ENCODE assay signal across 12 cellular contexts in the genomic region with DNA sequence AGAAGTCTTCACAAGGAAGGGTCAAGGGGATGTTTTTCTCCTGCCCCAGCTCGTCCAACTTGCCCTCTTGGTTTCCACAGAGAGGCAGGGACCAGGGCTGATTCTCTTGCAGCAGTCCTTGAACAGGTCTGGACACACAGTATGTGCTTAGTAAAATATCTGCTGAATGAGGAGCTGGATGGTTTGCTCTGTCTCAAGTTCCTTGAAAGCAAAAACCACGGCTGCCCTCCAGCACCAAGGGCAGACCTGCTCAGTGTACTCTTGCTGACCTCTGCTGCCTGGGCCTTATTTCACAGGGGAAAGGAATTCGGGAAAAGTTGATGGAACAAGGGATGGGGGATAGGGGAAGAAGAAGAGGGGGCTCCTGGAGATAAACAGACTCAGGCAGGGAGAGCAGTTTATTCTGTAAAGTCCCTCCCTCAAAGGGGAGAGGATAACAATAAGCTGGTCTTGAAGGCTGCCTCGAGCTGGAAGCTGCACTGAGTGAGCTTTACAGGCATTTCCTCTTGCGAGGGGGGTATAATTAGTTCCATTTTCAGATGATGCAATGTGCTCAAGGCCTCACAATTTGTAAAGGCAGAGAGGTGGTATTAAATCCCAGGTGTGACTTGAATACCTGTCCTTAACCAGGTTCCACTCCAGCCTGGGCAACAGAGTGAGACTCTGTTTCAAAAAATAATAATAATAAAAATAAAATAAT. TPM values are rescaled to one million over a fixed set of nuclear protein-coding genes. Genes with fewer than 3 reads are reported as not detected.
DNase-seq lines count a peak whose midpoint lies in the region; ATAC-seq and TF ChIP-seq lines count a peak whose summit lies in the region.
"Had no signal": no experiment of that assay in that cellular context is flagged by ENCODE, and none has a peak within 500 bp of the region (broad histone marks: within the 10 kb centered on the region; RNA-seq: fewer than 3 reads in every experiment).

No MANE protein-coding gene starts in this region.

- H3K27me3 Mint-ChIP-seq in CD4-positive, CD25-positive, alpha-beta regulatory T cell, result no peaks in the 10 kb centered on the region
- H3K27me3 Mint-ChIP-seq: activated naive CD4-positive, alpha-beta T cell treated with anti-CD3 and anti-CD28 coated beads, Interleukin-2, amount 50 U/mL, for 24 hours had no signal

- H3K27ac ChIP-seq in CD4-positive, CD25-positive, alpha-beta regulatory T cell (ENCODE audit: insufficient read depth, low read length, poor library complexity, severe bottlenecking), result no peak overlapping the region
- H3K27ac ChIP-seq in HCT116 (ENCODE audit: low read depth, low read length), result no peak overlapping the region
- peak overlapping the region; percentile 11; the same call in 1 of the 2 replicates for H3K27ac ChIP-seq in RWPE1
- H3K27ac ChIP-seq in hepatocyte, result peak overlapping the region; percentile 18
- H3K27ac ChIP-seq: heart left ventricle, skin epidermis had no signal

- no peak overlapping the region for H3K4me3 Mint-ChIP-seq in CD4-positive, CD25-positive, alpha-beta regulatory T cell
- H3K4me3 Mint-ChIP-seq: activated naive CD4-positive, alpha-beta T cell treated with anti-CD3 and anti-CD28 coated beads, Interleukin-2, amount 50 U/mL, for 24 hours had no signal

- peak overlapping the region in 2 of 3 donors; percentile 40 to 42 for H3K27ac Mint-ChIP-seq in CD4-positive, CD25-positive, alpha-beta regulatory T cell
- H3K27ac Mint-ChIP-seq: activated naive CD4-positive, alpha-beta T cell treated with anti-CD3 and anti-CD28 coated beads, Interleukin-2, amount 50 U/mL, for 24 hours had no signal

- TF ChIP-seq RAD21 in HCT116 (IDR thresholded peaks at IDR 0.05; ENCODE audit: low read depth), result 0 out of 2 replicates have a peak, but pooled peaks have one; percentile 5

- no peaks in the 10 kb centered on the region for H3K9me3 ChIP-seq in CD4-positive, CD25-positive, alpha-beta regulatory T cell (ENCODE audit: control insufficient read depth in 2 of 2, low read length in 2 of 2)
- H3K9me3 ChIP-seq in HCT116 (ENCODE audit: control insufficient read depth in 1 of 2, insufficient read depth in 1 of 2, low read depth in 1 of 2, low read length in 2 of 2), result no peaks in the 10 kb centered on the region
- no peaks in the 10 kb centered on the region for H3K9me3 ChIP-seq in hepatocyte (ENCODE audit: low read depth)
- H3K9me3 ChIP-seq: heart left ventricle, mucosa of descending colon had no signal

- no peak overlapping the region for H3K4me3 ChIP-seq in CD4-positive, CD25-positive, alpha-beta regulatory T cell (ENCODE audit: low read depth, low read length)
- H3K4me3 ChIP-seq in HCT116 (replicated peaks in 1 of 2; ENCODE audit: low read depth in 1 of 2, low read length in 2 of 2), result no peak overlapping the region
- H3K4me3 ChIP-seq in hepatocyte, result no peak overlapping the region
- H3K4me3 ChIP-seq: heart left ventricle, mucosa of descending colon, skin epidermis had no signal

- H3K27me3 ChIP-seq in CD4-positive, CD25-positive, alpha-beta regulatory T cell (ENCODE audit: control insufficient read depth, insufficient read depth, low read length), result no peaks in the 10 kb centered on the region
- H3K27me3 ChIP-seq in HCT116 (ENCODE audit: insufficient read depth, low read length), result no peaks in the 10 kb centered on the region
- H3K27me3 ChIP-seq in hepatocyte, result no peaks in the 10 kb centered on the region

- H3K79me2 ChIP-seq in HCT116 (ENCODE audit: insufficient read depth, low read length) (peaks cover 90% of the 10 kb centered on the region), hepatocyte (peaks cover 34% of the 10 kb centered on the region)

- no peak for TF ChIP-seq POLR2A in HCT116 (IDR thresholded peaks at IDR 0.05; ENCODE audit: borderline replicate concordance, extremely low read depth, insufficient read depth, insufficient read length)

- POLR2A ChIA-PET in HCT116 (lab: Charles Lee), result no interaction called here
- POLR2A ChIA-PET in RWPE1 (lab: Yijun Ruan, JAX; ENCODE audit: low non-redundant PET), result no interaction called here

- peak in 1 of 3 donors; percentile 44 for DNase-seq in CD4-positive, CD25-positive, alpha-beta regulatory T cell
- DNase-seq in HCT116 (ENCODE audit: low read depth, low spot score), result no peak
- DNase-seq in RWPE1 (ENCODE audit: low spot score), result no peak
- no peak for DNase-seq in hepatocyte (ENCODE audit: low spot score)
- no peak for DNase-seq in NCI-H510A (lab: John Stamatoyannopoulos, UW)
- no peak for DNase-seq in NCI-H1092 treated with DMSO at 0.1 percent for 48 hours (lab: John Stamatoyannopoulos, UW)
- DNase-seq in hepatic stellate cell (ENCODE audit: low spot score), result no peak

- RAD21 ChIA-PET in HCT116 (lab: Charles Lee; ENCODE audit: low non-redundant PET in 1 of 2, low total read pairs in 2 of 2, uncharacterized antibody in 2 of 2, unreplicated experiment in 2 of 2), result no interaction called here

- H3K4me2 ChIP-seq in HCT116 (ENCODE audit: low read length) (no peak overlapping the region), hepatocyte (no peak overlapping the region)

- H3K9me3 Mint-ChIP-seq in CD4-positive, CD25-positive, alpha-beta regulatory T cell, result no peaks in the 10 kb centered on the region
- H3K9me3 Mint-ChIP-seq: activated naive CD4-positive, alpha-beta T cell treated with anti-CD3 and anti-CD28 coated beads, Interleukin-2, amount 50 U/mL, for 24 hours had no signal

- H2AFZ ChIP-seq in HCT116 (ENCODE audit: low read depth, low read length, poor library complexity, severe bottlenecking), result no peak overlapping the region
- H2AFZ ChIP-seq in hepatocyte, result no peak overlapping the region

- H3K9me2 ChIP-seq in HCT116 (ENCODE audit: insufficient read depth) (no peaks in the 10 kb centered on the region), hepatocyte (replicated peaks; ENCODE audit: insufficient read depth) (no peaks in the 10 kb centered on the region)

- H3K36me3 Mint-ChIP-seq in CD4-positive, CD25-positive, alpha-beta regulatory T cell, result no peaks in the 10 kb centered on the region

- no peaks in the 10 kb centered on the region for H3K36me3 ChIP-seq in CD4-positive, CD25-positive, alpha-beta regulatory T cell (ENCODE audit: control insufficient read depth, insufficient read depth, low read length)
- H3K36me3 ChIP-seq in HCT116 (ENCODE audit: control insufficient read depth in 1 of 2, insufficient read depth in 2 of 2, low read length in 2 of 2), result 0 out of 4 replicates have a peak, but pooled peaks cover 0 to 9% of the 10 kb centered on the region in 2 experiments
- H3K36me3 ChIP-seq in hepatocyte (replicated peaks; ENCODE audit: insufficient read depth, low read depth), result no peaks in the 10 kb centered on the region
- H3K36me3 ChIP-seq: heart left ventricle had no signal

- no peak overlapping the region for H3K9ac ChIP-seq in HCT116 (ENCODE audit: low read length)

- WGBS in hepatocyte (ENCODE audit: low lambda C conversion rate, missing lambda C conversion rate), result 40% methylated on average over 5 of the region's 5 CpGs

- H3K4me1 Mint-ChIP-seq in CD4-positive, CD25-positive, alpha-beta regulatory T cell, result peaks cover 0 to 12% (median 0%) of the 10 kb centered on the region in 4 donors

- no peaks in the 10 kb centered on the region for H3K4me1 ChIP-seq in CD4-positive, CD25-positive, alpha-beta regulatory T cell (ENCODE audit: control insufficient read depth, insufficient read depth, low read length, poor library complexity, severe bottlenecking)
- peaks cover 22 to 24% of the 10 kb centered on the region in 2 experiments for H3K4me1 ChIP-seq in HCT116 (ENCODE audit: control insufficient read depth in 1 of 2, insufficient read depth in 2 of 2, low read length in 2 of 2)
- H3K4me1 ChIP-seq in hepatocyte (ENCODE audit: insufficient read depth), result peaks cover 63% of the 10 kb centered on the region
- H3K4me1 ChIP-seq: heart left ventricle had no signal

- TF ChIP-seq CTCF in HCT116 (IDR thresholded peaks at IDR 0.05 in 2 of 3, conservative IDR thresholded peaks at IDR 0.05 in 1 of 3; ENCODE audit: borderline replicate concordance in 1 of 3, insufficient read depth in 1 of 3, low read depth in 2 of 3, low read length in 2 of 3) (no peak), RWPE1 (conservative IDR thresholded peaks at IDR 0.05; ENCODE audit: low read depth) (no peak), hepatocyte (IDR thresholded peaks at IDR 0.05; ENCODE audit: poor library complexity) (no peak)

- intact Hi-C loops in HCT116 (cut with micrococcal nuclease), result no loop called here

- H4K20me1 ChIP-seq in HCT116 (ENCODE audit: insufficient read depth) (no peaks in the 10 kb centered on the region), hepatocyte (ENCODE audit: insufficient read depth, poor library complexity, severe bottlenecking) (no peaks in the 10 kb centered on the region)

- no TSS peak for BruUV-seq in HCT116 (replicated peaks; lab: Mats Ljungman, UMichigan)

- CTCF ChIA-PET in HCT116 (lab: Charles Lee), result no interaction called here
- CTCF ChIA-PET in RWPE1 (lab: Yijun Ruan, JAX), result interaction anchor here (0.6 to 1.8 kb wide), 6 partner anchors 13 to 126 kb away, joined by 3 to 9 read pairs (median 4); no protein-coding TSS in a partner anchor

- ATAC-seq in CD4-positive, CD25-positive, alpha-beta regulatory T cell (ENCODE audit: low read depth in 2 of 2), result no peak
- ATAC-seq in HCT116 (no peak), HG02623 (IDR thresholded peaks at IDR 0.05; ENCODE audit: unreplicated experiment) (no peak)
- ATAC-seq: heart left ventricle, mucosa of descending colon had no signal

TF ChIP-seq in HCT116, 20 proteins besides CTCF, POLR2A, EP300 and RAD21 (continues in another document):
- TF ChIP-seq, protein P1, sequence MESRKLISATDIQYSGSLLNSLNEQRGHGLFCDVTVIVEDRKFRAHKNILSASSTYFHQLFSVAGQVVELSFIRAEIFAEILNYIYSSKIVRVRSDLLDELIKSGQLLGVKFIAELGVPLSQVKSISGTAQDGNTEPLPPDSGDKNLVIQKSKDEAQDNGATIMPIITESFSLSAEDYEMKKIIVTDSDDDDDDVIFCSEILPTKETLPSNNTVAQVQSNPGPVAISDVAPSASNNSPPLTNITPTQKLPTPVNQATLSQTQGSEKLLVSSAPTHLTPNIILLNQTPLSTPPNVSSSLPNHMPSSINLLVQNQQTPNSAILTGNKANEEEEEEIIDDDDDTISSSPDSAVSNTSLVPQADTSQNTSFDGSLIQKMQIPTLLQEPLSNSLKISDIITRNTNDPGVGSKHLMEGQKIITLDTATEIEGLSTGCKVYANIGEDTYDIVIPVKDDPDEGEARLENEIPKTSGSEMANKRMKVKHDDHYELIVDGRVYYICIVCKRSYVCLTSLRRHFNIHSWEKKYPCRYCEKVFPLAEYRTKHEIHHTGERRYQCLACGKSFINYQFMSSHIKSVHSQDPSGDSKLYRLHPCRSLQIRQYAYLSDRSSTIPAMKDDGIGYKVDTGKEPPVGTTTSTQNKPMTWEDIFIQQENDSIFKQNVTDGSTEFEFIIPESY (IDR thresholded peaks at IDR 0.05; ENCODE audit: extremely low read depth, insufficient replicate concordance, low read length), result no peak
- TF ChIP-seq POLR2AphosphoS5 (IDR thresholded peaks at IDR 0.05; ENCODE audit: low read depth, low read length) (no peak), ELF1 (IDR thresholded peaks at IDR 0.05; ENCODE audit: borderline replicate concordance, low read depth) (no peak)

RNA-seq across cellular contexts. Expression of a gene that starts 10.3 kb away (rescaled TPM):
- total RNA-seq in CD4-positive, CD25-positive, alpha-beta regulatory T cell, result 0.86 TPM
- polyA plus RNA-seq in CD4-positive, CD25-positive, alpha-beta regulatory T cell, result under 1 TPM in 3 of 4 donors, not detected in 1; 0.13 to 0.71 (median 0.34) TPM
- total RNA-seq in HCT116 (2021; ENCODE audit: unreplicated experiment), result 9.5 TPM
- polyA plus RNA-seq in HCT116 (2012), result 6.4 and 8.3 TPM in 2 replicates
- 11.4 and 11.6 TPM in 2 replicates for total RNA-seq in hepatocyte
- 6.6 and 10.7 TPM in 2 replicates for polyA plus RNA-seq in hepatocyte

Comparison
In these comparisons a context has a peak if more than half of its experiments do, and no peak if none do; other contexts are left out.
1. H3K27ac ChIP-seq: peak in RWPE1 (single experiment) and hepatocyte (single experiment); none in CD4-positive, CD25-positive, alpha-beta regulatory T cell (single experiment) and HCT116 (single experiment).